In genomic region chr10:68559251-68559650, GRCh38 we compare ENCODE assay signal across 19 cellular contexts. TPM values are rescaled to one million over a fixed set of nuclear protein-coding genes. Genes with fewer than 3 reads are reported as not detected.
DNase-seq lines count a peak whose midpoint lies in the region; ATAC-seq and TF ChIP-seq lines count a peak whose summit lies in the region.
"Had no signal": no experiment of that assay in that cellular context is flagged by ENCODE, and none has a peak within 500 bp of the region (broad histone marks: within the 10 kb centered on the region; RNA-seq: fewer than 3 reads in every experiment).

No MANE protein-coding gene starts in this region.

- H3K4me3 Mint-ChIP-seq in endodermal cell = peak overlapping the region; percentile 89

- H3K9me3 ChIP-seq in SK-N-SH = no peaks in the 10 kb centered on the region
- no peaks in the 10 kb centered on the region for H3K9me3 ChIP-seq in IMR-90 (ENCODE audit: control insufficient read depth, insufficient read depth, low read length)
- H3K9me3 ChIP-seq in endodermal cell (ENCODE audit: control insufficient read depth, low read length) = no peaks in the 10 kb centered on the region
- no peaks in the 10 kb centered on the region for H3K9me3 ChIP-seq in osteoblast (ENCODE audit: low read depth, low read length)
- H3K9me3 ChIP-seq: neutrophil, sigmoid colon, tibial artery had no signal

- 64% methylated on average over 4 of the region's 4 CpGs for WGBS in SK-N-SH (ENCODE audit: low lambda C conversion rate)
- WGBS in IMR-90 (ENCODE audit: extremely low coverage in 2 of 2, insufficient read length in 1 of 2), 2 experiments = no CpG with 5 or more reads among the region's 4 CpGs
- WGBS in endodermal cell (ENCODE audit: insufficient coverage in 1 of 2, insufficient read length in 1 of 2), 2 experiments = 77 to 92% methylated on average over 2 to 3 of the region's 4 CpGs

- no peak for TF ChIP-seq CTCF in SK-N-SH (IDR thresholded peaks at IDR 0.05)
- TF ChIP-seq CTCF in IMR-90 (conservative IDR thresholded peaks at IDR 0.05; ENCODE audit: low read depth, low read length) = no peak
- no peak for TF ChIP-seq CTCF in endodermal cell (conservative IDR thresholded peaks at IDR 0.05)
- TF ChIP-seq CTCF in osteoblast (IDR thresholded peaks at IDR 0.05; ENCODE audit: extremely low read depth, low read depth, low read length) = no peak

- no peak overlapping the region for H2BK120ac ChIP-seq in IMR-90 (ENCODE audit: low read depth, low read length)

- H3K36me3 ChIP-seq in SK-N-SH (replicated peaks in 1 of 2; ENCODE audit: control insufficient read depth in 1 of 2, insufficient read depth in 2 of 2, low read length in 1 of 2) (no peaks in the 10 kb centered on the region), IMR-90 (ENCODE audit: control insufficient read depth, insufficient read depth, low read length) (no peaks in the 10 kb centered on the region), endodermal cell (ENCODE audit: control insufficient read depth, insufficient read depth, low read length) (no peaks in the 10 kb centered on the region), osteoblast (ENCODE audit: insufficient read depth, low read length) (no peaks in the 10 kb centered on the region)
- H3K36me3 ChIP-seq: neutrophil, sigmoid colon, tibial artery had no signal

- no peak overlapping the region for H3K23ac ChIP-seq in IMR-90 (ENCODE audit: low read depth, low read length)

- intact Hi-C loops in IMR-90 (cut with micrococcal nuclease) = no loop called here

- H3K56ac ChIP-seq in IMR-90 (ENCODE audit: extremely low read depth, insufficient read depth, low read length) = no peak overlapping the region

- H3K4me1 Mint-ChIP-seq in endodermal cell = peaks cover 8% of the 10 kb centered on the region

- H3K27me3 Mint-ChIP-seq in endodermal cell (ENCODE audit: insufficient read depth) = no peaks in the 10 kb centered on the region

- peaks cover 10 to 14% of the 10 kb centered on the region in 2 experiments; a peak in 3 of 4 replicates for H3K4me1 ChIP-seq in SK-N-SH (ENCODE audit: control insufficient read depth in 1 of 2, insufficient read depth in 2 of 2, low read depth in 1 of 2, low read length in 1 of 2)
- H3K4me1 ChIP-seq in IMR-90 (ENCODE audit: control insufficient read depth, insufficient read depth, low read length) = peaks cover 1% of the 10 kb centered on the region; the same call in 1 of the 2 replicates
- no peaks in the 10 kb centered on the region for H3K4me1 ChIP-seq in endodermal cell (ENCODE audit: control insufficient read depth, insufficient read depth, low read length)
- peaks cover 15% of the 10 kb centered on the region for H3K4me1 ChIP-seq in osteoblast (ENCODE audit: insufficient read depth, low read length)

- H3K36me3 Mint-ChIP-seq in endodermal cell (ENCODE audit: low read depth) = peaks cover 5% of the 10 kb centered on the region

- DNase-seq in SK-N-SH = peak; percentile 12
- peak; percentile 14 for DNase-seq in IMR-90
- DNase-seq in endodermal cell = no peak
- DNase-seq in osteoblast (ENCODE audit: insufficient read length, low spot score, missing footprints) = peak; percentile 79
- DNase-seq in NCI-H2107 (lab: John Stamatoyannopoulos, UW) = no peak
- no peak for DNase-seq in stimulated activated CD4-positive, alpha-beta T cell treated with anti-CD3 and anti-CD28 coated beads, Interleukin-15, amount 100 ng/mL, for 24 hours
- DNase-seq: activated CD4-positive, CD25-positive, alpha-beta regulatory T cell treated with anti-CD3 and anti-CD28 coated beads, Interleukin-2, amount 50 U/mL, for 72 hours; activated T-cell treated with anti-CD3 and anti-CD28 coated beads for 4 hours; NCI-H1092; NCI-H2171; stimulated activated CD4-positive, alpha-beta T cell treated with anti-CD3 and anti-CD28 coated beads, Interleukin-4, amount 100 ng/mL, for 24 hours had no signal

- no peaks in the 10 kb centered on the region for H3K27me3 ChIP-seq in SK-N-SH (ENCODE audit: insufficient read depth)
- no peaks in the 10 kb centered on the region for H3K27me3 ChIP-seq in IMR-90 (ENCODE audit: control insufficient read depth, insufficient read depth, low read length)
- H3K27me3 ChIP-seq in endodermal cell (ENCODE audit: control insufficient read depth, insufficient read depth, low read length, poor library complexity, severe bottlenecking) = no peaks in the 10 kb centered on the region
- no peaks in the 10 kb centered on the region for H3K27me3 ChIP-seq in osteoblast (ENCODE audit: insufficient read depth, low read length)

- no peaks in the 10 kb centered on the region for H3K9me1 ChIP-seq in IMR-90 (ENCODE audit: insufficient read depth, low read length)

- no peak for TF ChIP-seq RAD21 in SK-N-SH (IDR thresholded peaks at IDR 0.05; ENCODE audit: low read length)
- TF ChIP-seq RAD21 in IMR-90 (IDR thresholded peaks at IDR 0.05; ENCODE audit: low read length) = no peak

- H3K9ac ChIP-seq in SK-N-SH = no peak overlapping the region
- H3K9ac ChIP-seq in IMR-90 (ENCODE audit: low read depth, low read length) = no peak overlapping the region
- H3K9ac ChIP-seq in endodermal cell (ENCODE audit: extremely low read depth, low read length, poor library complexity, severe bottlenecking) = no peak overlapping the region

- H4K20me1 ChIP-seq in SK-N-SH (ENCODE audit: insufficient read depth) (no peaks in the 10 kb centered on the region), IMR-90 (ENCODE audit: insufficient read depth, low read length) (no peaks in the 10 kb centered on the region), osteoblast (ENCODE audit: insufficient read depth, low read length) (no peaks in the 10 kb centered on the region)

- no peak for TF ChIP-seq POLR2A in IMR-90 (IDR thresholded peaks at IDR 0.05; ENCODE audit: low read depth, low read length)

- no peak for TF ChIP-seq EP300 in SK-N-SH (IDR thresholded peaks at IDR 0.05; ENCODE audit: borderline replicate concordance in 1 of 2, low read depth in 1 of 2, low read length in 1 of 2)

- no peak overlapping the region for H4K5ac ChIP-seq in IMR-90 (ENCODE audit: low read depth, low read length)

- H2AK9ac ChIP-seq in IMR-90 (replicated peaks; ENCODE audit: low read depth, low read length, poor library complexity) = no peak overlapping the region

- no peak overlapping the region for H3K14ac ChIP-seq in IMR-90 (replicated peaks; ENCODE audit: low read depth, low read length)

- no peak overlapping the region for H3K18ac ChIP-seq in IMR-90 (ENCODE audit: low read depth, low read length)

- POLR2A ChIA-PET in SK-N-SH (lab: Yijun Ruan, JAX) (interaction anchor here (0.6 to 1.8 kb wide), 3 partner anchors 40 to 48 kb away, joined by 4 to 30 read pairs (median 6); no protein-coding TSS in a partner anchor), IMR-90 (lab: Charles Lee; ENCODE audit: unreplicated experiment) (interaction anchor here (1.6 kb wide), 1 partner anchor 41 kb away, joined by 6 read pairs; no protein-coding TSS in a partner anchor)

- no peak overlapping the region for H2BK15ac ChIP-seq in IMR-90 (ENCODE audit: low read depth, low read length)

- no peak overlapping the region for H3K27ac Mint-ChIP-seq in endodermal cell
- H3K27ac Mint-ChIP-seq: IgD-negative memory B cell had no signal

- H2BK5ac ChIP-seq in IMR-90 (ENCODE audit: low read depth, low read length, poor library complexity, severe bottlenecking) = no peak overlapping the region

- H4K8ac ChIP-seq in IMR-90 (ENCODE audit: low read depth in 2 of 2, low read length in 2 of 2) = no peak overlapping the region

- no peaks in the 10 kb centered on the region for H3F3A ChIP-seq in SK-N-SH (replicated peaks; ENCODE audit: insufficient read depth)

- no peak overlapping the region for H2BK20ac ChIP-seq in IMR-90 (ENCODE audit: low read depth, low read length)

- H3K4me3 ChIP-seq in SK-N-SH (ENCODE audit: low read depth in 2 of 2, low read length in 1 of 2) (no peak overlapping the region), IMR-90 (ENCODE audit: insufficient read depth, low read depth, low read length) (no peak overlapping the region), endodermal cell (ENCODE audit: low read length) (no peak overlapping the region), osteoblast (ENCODE audit: insufficient read depth, low read length) (peak overlapping the region; percentile 85)

- dilution Hi-C loops in IMR-90 (cut with HindIII; ENCODE audit: low sequenced_read_pairs, unreplicated experiment) = no loop called here

- ATAC-seq in SK-N-SH treated with all-trans-retinoic acid at 6 μM for 48 hours (no peak), IMR-90 (ENCODE audit: low read depth) (no peak), GM19351 (IDR thresholded peaks at IDR 0.05; ENCODE audit: unreplicated experiment) (no peak)

- H3K4ac ChIP-seq in IMR-90 (ENCODE audit: low read depth, low read length) = no peak overlapping the region

- no peaks in the 10 kb centered on the region for H3K9me2 ChIP-seq in SK-N-SH

- H3K27ac ChIP-seq in SK-N-SH (ENCODE audit: low read depth in 2 of 2, low read length in 1 of 2) = no peak overlapping the region
- H3K27ac ChIP-seq in IMR-90 (ENCODE audit: insufficient read depth, low read length) = no peak overlapping the region
- no peak overlapping the region for H3K27ac ChIP-seq in endodermal cell (ENCODE audit: low read depth, low read length)
- H3K27ac ChIP-seq in osteoblast (ENCODE audit: low read depth, low read length) = no peak overlapping the region
- H3K27ac ChIP-seq: 22Rv1, neutrophil, RWPE1, tibial artery had no signal

- H3K79me2 ChIP-seq in SK-N-SH (ENCODE audit: insufficient read depth) = peaks cover 32% of the 10 kb centered on the region
- no peaks in the 10 kb centered on the region for H3K79me2 ChIP-seq in osteoblast (ENCODE audit: insufficient read depth, low read length)

- H4K91ac ChIP-seq in IMR-90 (ENCODE audit: insufficient read depth, low read depth, low read length) = no peak overlapping the region

- peaks cover 8 to 38% of the 10 kb centered on the region in 2 experiments; a peak in 3 of 4 replicates for H3K79me1 ChIP-seq in IMR-90 (ENCODE audit: low read depth in 1 of 2, low read length in 2 of 2)

- no peak overlapping the region for H2AK5ac ChIP-seq in IMR-90 (ENCODE audit: low read depth, low read length)

- no TSS peak for BruUV-seq in IMR-90 (replicated peaks; lab: Mats Ljungman, UMichigan)

- H3K4me2 ChIP-seq in SK-N-SH = no peak overlapping the region
- peak overlapping the region; percentile 80; the same call in 1 of the 2 replicates for H3K4me2 ChIP-seq in IMR-90 (ENCODE audit: low read depth, low read length)
- H3K4me2 ChIP-seq in osteoblast (ENCODE audit: insufficient read depth, low read length) = peak overlapping the region; percentile 85

- H2AFZ ChIP-seq in SK-N-SH (ENCODE audit: low read depth) = peak overlapping the region; percentile 82; the same call in 1 of the 2 replicates
- H2AFZ ChIP-seq in IMR-90 (replicated peaks; ENCODE audit: low read length, poor library complexity) = no peak overlapping the region
- H2AFZ ChIP-seq in osteoblast (ENCODE audit: low read length) = peak overlapping the region; percentile 84

- H3K9me3 Mint-ChIP-seq in endodermal cell = no peaks in the 10 kb centered on the region

- CTCF ChIA-PET in SK-N-SH (lab: Yijun Ruan, JAX) (interaction anchor here (1.3 to 2.9 kb wide), 2 partner anchors 8 to 57 kb away, joined by 3 to 10 read pairs; no protein-coding TSS in a partner anchor), IMR-90 (lab: Yijun Ruan, JAX) (interaction anchor here (0.8 to 1.4 kb wide), 2 partner anchors 9 to 42 kb away, joined by 7 to 10 read pairs; no protein-coding TSS in a partner anchor)

- in situ Hi-C loops in IMR-90 (cut with MboI; ENCODE audit: low sequenced_read_pairs) = no loop called here

RNA-seq across cellular contexts. Expression of gene TET1, which starts 0.9 kb away (rescaled TPM):
- polyA plus RNA-seq in SK-N-SH (2012; rRNA removed) (0.38 and 0.44 TPM in 2 replicates), IMR-90 (2012; rRNA removed) (0.76 and 1.0 TPM in 2 replicates)
- 0.32 and 0.39 TPM in 2 replicates for polyA plus RNA-seq in SK-N-SH (2012; cell fraction: cytosol; rRNA removed)
- 0.65 and 0.88 TPM in 2 replicates for polyA plus RNA-seq in SK-N-SH (2012; cell fraction: nucleus; rRNA removed)
- total RNA-seq in IMR-90 (2012; rRNA removed) (4.3 and 5.6 TPM in 2 replicates), endodermal cell (10 to 100 TPM; 50.8 to 60.5 TPM), osteoblast (3.8 and 4.0 TPM in 2 replicates)
- 0.21 and 0.35 TPM in 2 replicates for polyA plus RNA-seq in IMR-90 (2012; cell fraction: cytosol; rRNA removed)
- 0.59 and 1.8 TPM in 2 replicates for polyA plus RNA-seq in IMR-90 (2012; cell fraction: nucleus; rRNA removed; ENCODE audit: low replicate concordance)
- polyA plus RNA-seq in endodermal cell (2013, experiment 1 of 2) = 33.6 TPM
- polyA plus RNA-seq in endodermal cell (2013, experiment 2 of 2) = 34.4 TPM

RNA-seq across cellular contexts. Expression of gene SLC25A16, which starts 31.9 kb away (rescaled TPM):
- polyA plus RNA-seq in SK-N-SH (2012; rRNA removed) (5.8 and 8.4 TPM in 2 replicates), IMR-90 (2012; rRNA removed) (6.1 and 9.9 TPM in 2 replicates)
- 9.2 and 12.2 TPM in 2 replicates for polyA plus RNA-seq in SK-N-SH (2012; cell fraction: cytosol; rRNA removed)
- polyA plus RNA-seq in SK-N-SH (2012; cell fraction: nucleus; rRNA removed) = 19.6 and 30.9 TPM in 2 replicates
- total RNA-seq in IMR-90 (2012; rRNA removed) (20.6 and 26.7 TPM in 2 replicates), endodermal cell (10 to 100 TPM in 1 of 2 donors, 1 to 10 TPM in 1; 8.9 to 16.0 TPM), osteoblast (18.6 and 23.9 TPM in 2 replicates)
- 0.96 and 1.0 TPM in 2 replicates for polyA plus RNA-seq in IMR-90 (2012; cell fraction: cytosol; rRNA removed)
- 7.9 and 23.4 TPM in 2 replicates for polyA plus RNA-seq in IMR-90 (2012; cell fraction: nucleus; rRNA removed; ENCODE audit: low replicate concordance)
- 6.3 TPM for polyA plus RNA-seq in endodermal cell (2013, experiment 1 of 2)
- 5.3 TPM for polyA plus RNA-seq in endodermal cell (2013, experiment 2 of 2)

Comparison
In these comparisons a context has a peak if more than half of its experiments do, and no peak if none do; other contexts are left out.
1. DNase-seq: peak in SK-N-SH (single experiment), IMR-90 (single experiment) and osteoblast (single experiment); none in endodermal cell (single experiment), NCI-H2107 (single experiment) and stimulated activated CD4-positive, alpha-beta T cell treated with anti-CD3 and anti-CD28 coated beads, Interleukin-15, amount 100 ng/mL, for 24 hours (single experiment).